In genomic region chr10:73878365-73878764, GRCh38 we compare ENCODE assay signal across 15 cellular contexts.
"Had no signal": no experiment of that assay in that cellular context is flagged by ENCODE, and none has a peak within 500 bp of the region (broad histone marks: within the 10 kb centered on the region; RNA-seq: fewer than 3 reads in every experiment).

No MANE protein-coding gene starts in this region.

- ATAC-seq: foreskin keratinocyte, left colon, left ventricle myocardium superior, natural killer cell had no signal

- H3K4me1 ChIP-seq: colonic mucosa had no signal

- DNase-seq: colonic mucosa; dermis blood vessel endothelial cell; esophagus squamous epithelium; foreskin keratinocyte; head of caudate nucleus; left colon; left ventricle myocardium superior; natural killer cell; small intestine; stimulated activated CD4-positive, alpha-beta T cell treated with anti-CD3 and anti-CD28 coated beads, Interleukin-12 subunit alpha, Interleukin-12 subunit beta, amount 100 ng/mL, for 4 hours; stimulated activated naive CD4-positive, alpha-beta T cell treated with Interleukin-2 at 50 U/mL for 16 hours had no signal

- H3K27me3 Mint-ChIP-seq: type B pancreatic cell had no signal

- H3K27me3 ChIP-seq: colonic mucosa, esophagus squamous epithelium, foreskin keratinocyte, hepatocyte had no signal

- H3K9me3 Mint-ChIP-seq: natural killer cell, neural crest cell, type B pancreatic cell had no signal

- H3K36me3 Mint-ChIP-seq: natural killer cell, type B pancreatic cell had no signal

- H3K9me3 ChIP-seq: colonic mucosa, esophagus squamous epithelium had no signal

- H3K27ac ChIP-seq: colonic mucosa, foreskin keratinocyte, hepatocyte had no signal

- H3K36me3 ChIP-seq: colonic mucosa, esophagus squamous epithelium had no signal

- H3K4me3 ChIP-seq: colonic mucosa, esophagus squamous epithelium, hepatocyte, lung had no signal

- H3K4me3 Mint-ChIP-seq: natural killer cell had no signal
